Comparison of ENCODE assay signal across 19 cellular contexts in genomic region chr20:63427206-63427605, GRCh38. TPM values are rescaled to one million over a fixed set of nuclear protein-coding genes. Genes with fewer than 3 reads are reported as not detected.
"Had no signal": no experiment of that assay in that cellular context is flagged by ENCODE, and none has a peak within 500 bp of the region (broad histone marks: within the 10 kb centered on the region; RNA-seq: fewer than 3 reads in every experiment).

No MANE protein-coding gene starts in this region.

- DNase-seq: colonic mucosa; cortex of kidney; dermis blood vessel endothelial cell; effector CD4-positive, alpha-beta T cell; effector CD8-positive, alpha-beta T cell; effector memory CD4-positive, alpha-beta T cell; effector memory CD8-positive, alpha-beta T cell; endodermal cell; erythroblast; esophagus squamous epithelium; foreskin fibroblast; foreskin keratinocyte; foreskin melanocyte; gastrocnemius medialis; glutamatergic neuron; heart left ventricle; heart right ventricle had no signal

RNA-seq across cellular contexts. Expression of gene KCNQ2, which starts 45.2 kb away (rescaled TPM):
- polyA plus RNA-seq: endothelial cell of umbilical vein, fibroblast of lung, foreskin keratinocyte, heart left ventricle had no signal
